ENCODE assay signal across 14 cellular contexts in the genomic region with DNA sequence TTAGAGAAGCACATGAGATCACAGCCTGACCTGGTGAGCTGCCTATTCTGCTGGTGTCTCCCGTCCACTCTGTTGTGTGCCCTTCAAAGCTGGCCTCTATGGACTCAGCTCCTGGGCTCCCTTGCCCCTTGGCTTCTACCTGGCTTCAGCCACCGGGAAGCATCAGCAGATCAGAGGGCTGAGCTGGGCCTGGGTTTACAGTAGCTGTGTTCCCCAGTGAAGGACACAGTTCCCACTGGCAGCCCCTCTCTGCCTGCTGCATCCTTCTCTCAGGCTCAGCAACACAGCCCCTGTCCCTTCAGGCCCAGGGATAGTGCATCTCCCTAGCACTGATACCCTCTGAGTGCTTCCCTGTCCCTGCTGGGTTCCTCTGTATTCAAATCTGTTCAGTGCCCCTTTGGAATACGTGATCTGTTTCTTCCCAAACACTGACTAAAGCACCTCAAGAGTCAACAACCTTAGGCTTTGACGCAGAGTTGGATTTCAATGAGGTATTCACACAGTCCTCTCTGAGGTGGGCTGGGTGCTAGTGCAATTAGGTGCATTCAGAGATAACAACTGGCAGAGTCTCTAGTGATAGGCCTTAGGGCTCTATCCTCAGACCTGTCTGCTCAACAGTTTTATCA.
"Had no signal": no experiment of that assay in that cellular context is flagged by ENCODE, and none has a peak within 500 bp of the region (broad histone marks: within the 10 kb centered on the region; RNA-seq: fewer than 3 reads in every experiment).

No MANE protein-coding gene starts in this region.

- H3K9me3 Mint-ChIP-seq: activated CD4-positive, alpha-beta T cell treated with anti-CD3 and anti-CD28 coated beads, Interleukin-2, amount 10 ng/mL, durations not matched to agents 24 days and 14 days; effector memory CD8-positive, alpha-beta T cell; immature natural killer cell; stimulated activated memory B cell treated with anti-CD40 and anti-IgM and Interleukin-4, amounts not matched to agents 10 μg/mL and 1 μg/mL and 100 μg/mL, for 72 hours had no signal

- H3K36me3 ChIP-seq: spleen, thoracic aorta had no signal

- H3K4me3 ChIP-seq: spleen, thoracic aorta had no signal

- DNase-seq: activated CD4-positive, alpha-beta T cell treated with anti-CD3 and anti-CD28 coated beads, Interleukin-2, amount 10 ng/mL, durations not matched to agents 24 days and 14 days; dermis blood vessel endothelial cell; effector memory CD8-positive, alpha-beta T cell; immature natural killer cell; mesenchymal stem cell; naive thymus-derived CD8-positive, alpha-beta T cell; nucleus accumbens; spleen; stimulated activated CD4-positive, alpha-beta T cell treated with anti-CD3 and anti-CD28 coated beads, Interleukin-4, amount 100 ng/mL, for 4 hours; T-helper 1 cell; T-helper 9 cell had no signal

- H3K27ac ChIP-seq: spleen, thoracic aorta had no signal

- H3K4me1 Mint-ChIP-seq: activated CD4-positive, alpha-beta T cell treated with anti-CD3 and anti-CD28 coated beads, Interleukin-2, amount 10 ng/mL, durations not matched to agents 24 days and 14 days; immature natural killer cell; stimulated activated memory B cell treated with anti-CD40 and anti-IgM and Interleukin-4, amounts not matched to agents 10 μg/mL and 1 μg/mL and 100 μg/mL, for 72 hours had no signal

- H3K9me3 ChIP-seq: thoracic aorta had no signal

- H3K27ac Mint-ChIP-seq: activated CD4-positive, alpha-beta T cell treated with anti-CD3 and anti-CD28 coated beads, Interleukin-2, amount 10 ng/mL, durations not matched to agents 24 days and 14 days; activated naive CD8-positive, alpha-beta T cell; effector memory CD8-positive, alpha-beta T cell; immature natural killer cell; stimulated activated memory B cell treated with anti-CD40 and anti-IgM and Interleukin-4, amounts not matched to agents 10 μg/mL and 1 μg/mL and 100 μg/mL, for 72 hours had no signal

- H3K36me3 Mint-ChIP-seq: activated naive CD8-positive, alpha-beta T cell; immature natural killer cell; stimulated activated memory B cell treated with anti-CD40 and anti-IgM and Interleukin-4, amounts not matched to agents 10 μg/mL and 1 μg/mL and 100 μg/mL, for 72 hours had no signal

- H3K4me3 Mint-ChIP-seq: activated CD4-positive, alpha-beta T cell treated with anti-CD3 and anti-CD28 coated beads, Interleukin-2, amount 10 ng/mL, durations not matched to agents 24 days and 14 days; activated naive CD8-positive, alpha-beta T cell; effector memory CD8-positive, alpha-beta T cell; immature natural killer cell; naive thymus-derived CD8-positive, alpha-beta T cell; stimulated activated memory B cell treated with anti-CD40 and anti-IgM and Interleukin-4, amounts not matched to agents 10 μg/mL and 1 μg/mL and 100 μg/mL, for 72 hours had no signal

- ATAC-seq: effector memory CD8-positive, alpha-beta T cell; naive thymus-derived CD8-positive, alpha-beta T cell; stimulated activated memory B cell treated with anti-CD40 and anti-IgM and Interleukin-4, amounts not matched to agents 10 μg/mL and 1 μg/mL and 100 μg/mL, for 72 hours had no signal
